ENCODE assay signal across 1 cellular context in genomic region chr11:67006029-67006884, GRCh38.
TF ChIP-seq lines count a peak whose summit lies in the region.

No MANE protein-coding gene starts in this region.

TF ChIP-seq in K562, 482 proteins besides CTCF, POLR2A, EP300 and RAD21 (continued from another document and continues in another):
- TF ChIP-seq HES1 (IDR thresholded peaks at IDR 0.05; ENCODE audit: low read depth) (no peak), ZNF184 (CRISPR knock-in tag; IDR thresholded peaks at IDR 0.05) (no peak), MTA1 (IDR thresholded peaks at IDR 0.05; ENCODE audit: borderline replicate concordance) (no peak), THAP7 (CRISPR knock-in tag; IDR thresholded peaks at IDR 0.05) (no peak), HDGF (IDR thresholded peaks at IDR 0.05) (no peak), DPF2 (IDR thresholded peaks at IDR 0.05) (no peak), NR3C1 (CRISPR knock-in tag; IDR thresholded peaks at IDR 0.05) (no peak), CREB3 (tag; conservative IDR thresholded peaks at IDR 0.05; ENCODE audit: low read depth) (peak; percentile 61; the same call in 1 of the 2 replicates), SPI1 (IDR thresholded peaks at IDR 0.05; ENCODE audit: borderline replicate concordance, low read depth, low read length) (no peak), NCOR1 (IDR thresholded peaks at IDR 0.05) (no peak), ZNF57 (CRISPR knock-in tag; IDR thresholded peaks at IDR 0.05) (no peak), CBX3 (IDR thresholded peaks at IDR 0.05; ENCODE audit: borderline replicate concordance in 1 of 2, low read length in 2 of 2) (peak in 1 of 2 experiments; percentile 98; a peak in 2 of 3 replicates), PRMT5 (CRISPR knock-in tag; IDR thresholded peaks at IDR 0.05) (no peak), FOXP4 (CRISPR knock-in tag; IDR thresholded peaks at IDR 0.05; ENCODE audit: borderline replicate concordance) (no peak), POLR2AphosphoS5 (IDR thresholded peaks at IDR 0.05; ENCODE audit: control insufficient read depth, insufficient read depth, low read depth, low read length) (no peak), KDM5B (IDR thresholded peaks at IDR 0.05; ENCODE audit: insufficient replicate concordance, low read depth, low read length) (no peak), NR4A1 (CRISPR knock-in tag; IDR thresholded peaks at IDR 0.05) (no peak), NR4A1 (tag; IDR thresholded peaks at IDR 0.05) (0 out of 2 replicates have a peak, but pooled peaks have one; percentile 41), ZNF143 (CRISPR knock-in tag; IDR thresholded peaks at IDR 0.05) (0 out of 2 replicates have a peak, but pooled peaks have one; percentile 26), MCM3 (IDR thresholded peaks at IDR 0.05) (no peak), JUNB (CRISPR knock-in tag; conservative IDR thresholded peaks at IDR 0.05) (no peak), RBM15 (IDR thresholded peaks at IDR 0.05; ENCODE audit: insufficient read depth, low read length) (no peak), ZNF717 (CRISPR knock-in tag; IDR thresholded peaks at IDR 0.05) (no peak), ZNF609 (CRISPR knock-in tag; IDR thresholded peaks at IDR 0.05; ENCODE audit: borderline replicate concordance) (no peak), SMARCA5 (IDR thresholded peaks at IDR 0.05) (no peak), XRCC3 (IDR thresholded peaks at IDR 0.05) (no peak), RAD51 (IDR thresholded peaks at IDR 0.05; ENCODE audit: borderline replicate concordance, low read depth) (peak; percentile 99), FOXP1 (CRISPR knock-in tag; IDR thresholded peaks at IDR 0.05) (no peak), ZBTB49 (CRISPR knock-in tag; IDR thresholded peaks at IDR 0.05; ENCODE audit: borderline replicate concordance) (no peak), PTBP1 (IDR thresholded peaks at IDR 0.05; ENCODE audit: low read depth, low read length) (no peak), HDAC1 (IDR thresholded peaks at IDR 0.05) (no peak), FOS (IDR thresholded peaks at IDR 0.05; ENCODE audit: extremely low read depth, insufficient read length) (peak; percentile 75), MYC (IDR thresholded peaks at IDR 0.05; ENCODE audit: low read depth, low read length) (no peak), MYC (CRISPR knock-in tag; IDR thresholded peaks at IDR 0.05; ENCODE audit: borderline replicate concordance, low read depth) (no peak), HNRNPLL (IDR thresholded peaks at IDR 0.05; ENCODE audit: low read depth, low read length, poor library complexity, severe bottlenecking) (no peak), DNMT1 (IDR thresholded peaks at IDR 0.05) (no peak), MXI1 (IDR thresholded peaks at IDR 0.05; ENCODE audit: low read depth, low read length) (no peak)
- TF ChIP-seq, protein P1, sequence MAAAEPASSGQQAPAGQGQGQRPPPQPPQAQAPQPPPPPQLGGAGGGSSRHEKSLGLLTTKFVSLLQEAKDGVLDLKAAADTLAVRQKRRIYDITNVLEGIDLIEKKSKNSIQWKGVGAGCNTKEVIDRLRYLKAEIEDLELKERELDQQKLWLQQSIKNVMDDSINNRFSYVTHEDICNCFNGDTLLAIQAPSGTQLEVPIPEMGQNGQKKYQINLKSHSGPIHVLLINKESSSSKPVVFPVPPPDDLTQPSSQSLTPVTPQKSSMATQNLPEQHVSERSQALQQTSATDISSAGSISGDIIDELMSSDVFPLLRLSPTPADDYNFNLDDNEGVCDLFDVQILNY (CRISPR knock-in tag; IDR thresholded peaks at IDR 0.05) = no peak
- TF ChIP-seq, protein P2, sequence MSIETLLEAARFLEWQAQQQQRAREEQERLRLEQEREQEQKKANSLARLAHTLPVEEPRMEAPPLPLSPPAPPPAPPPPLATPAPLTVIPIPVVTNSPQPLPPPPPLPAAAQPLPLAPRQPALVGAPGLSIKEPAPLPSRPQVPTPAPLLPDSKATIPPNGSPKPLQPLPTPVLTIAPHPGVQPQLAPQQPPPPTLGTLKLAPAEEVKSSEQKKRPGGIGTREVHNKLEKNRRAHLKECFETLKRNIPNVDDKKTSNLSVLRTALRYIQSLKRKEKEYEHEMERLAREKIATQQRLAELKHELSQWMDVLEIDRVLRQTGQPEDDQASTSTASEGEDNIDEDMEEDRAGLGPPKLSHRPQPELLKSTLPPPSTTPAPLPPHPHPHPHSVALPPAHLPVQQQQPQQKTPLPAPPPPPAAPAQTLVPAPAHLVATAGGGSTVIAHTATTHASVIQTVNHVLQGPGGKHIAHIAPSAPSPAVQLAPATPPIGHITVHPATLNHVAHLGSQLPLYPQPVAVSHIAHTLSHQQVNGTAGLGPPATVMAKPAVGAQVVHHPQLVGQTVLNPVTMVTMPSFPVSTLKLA (conservative IDR thresholded peaks at IDR 0.05) = no peak
- TF ChIP-seq, protein P3, sequence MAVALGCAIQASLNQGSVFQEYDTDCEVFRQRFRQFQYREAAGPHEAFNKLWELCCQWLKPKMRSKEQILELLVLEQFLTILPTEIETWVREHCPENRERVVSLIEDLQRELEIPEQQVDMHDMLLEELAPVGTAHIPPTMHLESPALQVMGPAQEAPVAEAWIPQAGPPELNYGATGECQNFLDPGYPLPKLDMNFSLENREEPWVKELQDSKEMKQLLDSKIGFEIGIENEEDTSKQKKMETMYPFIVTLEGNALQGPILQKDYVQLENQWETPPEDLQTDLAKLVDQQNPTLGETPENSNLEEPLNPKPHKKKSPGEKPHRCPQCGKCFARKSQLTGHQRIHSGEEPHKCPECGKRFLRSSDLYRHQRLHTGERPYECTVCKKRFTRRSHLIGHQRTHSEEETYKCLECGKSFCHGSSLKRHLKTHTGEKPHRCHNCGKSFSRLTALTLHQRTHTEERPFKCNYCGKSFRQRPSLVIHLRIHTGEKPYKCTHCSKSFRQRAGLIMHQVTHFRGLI (CRISPR knock-in tag; IDR thresholded peaks at IDR 0.05) = no peak
- TF ChIP-seq, protein P4, sequence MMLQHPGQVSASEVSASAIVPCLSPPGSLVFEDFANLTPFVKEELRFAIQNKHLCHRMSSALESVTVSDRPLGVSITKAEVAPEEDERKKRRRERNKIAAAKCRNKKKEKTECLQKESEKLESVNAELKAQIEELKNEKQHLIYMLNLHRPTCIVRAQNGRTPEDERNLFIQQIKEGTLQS (IDR thresholded peaks at IDR 0.05) = 0 out of 2 replicates have a peak, but pooled peaks have one; percentile 7
- TF ChIP-seq, protein P4 (CRISPR knock-in tag; conservative IDR thresholded peaks at IDR 0.05) = no peak
- TF ChIP-seq, protein P5, sequence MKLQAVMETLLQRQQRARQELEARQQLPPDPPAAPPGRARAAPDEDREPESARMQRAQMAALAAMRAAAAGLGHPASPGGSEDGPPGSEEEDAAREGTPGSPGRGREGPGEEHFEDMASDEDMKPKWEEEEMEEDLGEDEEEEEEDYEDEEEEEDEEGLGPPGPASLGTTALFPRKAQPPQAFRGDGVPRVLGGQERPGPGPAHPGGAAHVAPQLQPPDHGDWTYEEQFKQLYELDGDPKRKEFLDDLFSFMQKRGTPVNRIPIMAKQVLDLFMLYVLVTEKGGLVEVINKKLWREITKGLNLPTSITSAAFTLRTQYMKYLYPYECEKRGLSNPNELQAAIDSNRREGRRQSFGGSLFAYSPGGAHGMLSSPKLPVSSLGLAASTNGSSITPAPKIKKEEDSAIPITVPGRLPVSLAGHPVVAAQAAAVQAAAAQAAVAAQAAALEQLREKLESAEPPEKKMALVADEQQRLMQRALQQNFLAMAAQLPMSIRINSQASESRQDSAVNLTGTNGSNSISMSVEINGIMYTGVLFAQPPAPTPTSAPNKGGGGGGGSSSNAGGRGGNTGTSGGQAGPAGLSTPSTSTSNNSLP (IDR thresholded peaks at IDR 0.05; ENCODE audit: borderline replicate concordance, low read depth, low read length) = no peak
